Comparison of ENCODE assay signal across 17 cellular contexts in the genomic region with DNA sequence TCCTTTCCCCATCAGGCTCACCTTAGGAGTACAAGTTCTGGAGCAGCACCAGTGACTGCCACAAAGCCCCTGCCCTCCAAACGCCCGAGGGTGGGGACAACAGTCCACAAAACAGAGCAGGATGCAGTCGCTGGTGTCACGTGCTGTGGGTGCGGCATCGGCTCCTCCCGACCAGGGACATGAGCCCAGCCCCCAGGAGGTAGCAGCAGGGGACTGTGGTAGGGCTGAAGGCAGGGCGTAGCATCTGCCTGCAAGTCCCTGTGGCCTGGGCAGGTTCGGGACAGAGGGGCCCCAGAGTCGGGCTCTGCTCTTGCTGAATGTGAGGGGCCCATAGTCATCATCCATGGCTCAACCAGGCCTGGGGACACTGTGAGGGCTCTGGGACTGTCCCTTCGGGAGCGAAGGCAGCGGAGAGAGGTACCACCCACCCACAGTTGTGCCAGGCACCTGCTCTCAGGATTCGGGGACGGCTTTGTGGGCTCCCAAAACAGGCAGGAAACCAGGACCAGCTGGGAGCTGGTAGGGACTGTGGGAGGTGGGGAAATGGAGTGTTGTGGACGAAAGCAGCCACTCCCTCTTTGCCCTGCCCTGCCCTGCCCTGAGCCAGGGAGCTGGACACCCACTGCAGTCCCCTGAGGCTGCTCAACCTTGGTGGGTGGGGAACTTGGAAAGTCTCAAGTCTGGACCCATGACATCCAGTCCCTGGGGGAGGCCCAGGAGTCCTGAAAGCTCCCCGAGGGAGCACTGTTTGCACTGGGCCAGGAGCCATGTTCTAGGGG.
"Had no signal": no experiment of that assay in that cellular context is flagged by ENCODE, and none has a peak within 500 bp of the region (broad histone marks: within the 10 kb centered on the region; RNA-seq: fewer than 3 reads in every experiment).

No MANE protein-coding gene starts in this region.

- ATAC-seq: activated CD4-positive, alpha-beta T cell treated with anti-CD3 and anti-CD28 coated beads for 36 hours; activated CD8-positive, alpha-beta T cell treated with anti-CD3 and anti-CD28 coated beads for 36 hours; activated naive CD4-positive, alpha-beta T cell treated with anti-CD3 and anti-CD28 coated beads, Interleukin-2, amount 50 U/mL, for 72 hours; activated T-cell treated with anti-CD3 and anti-CD28 coated beads, Interleukin-2, amount 50 U/mL, for 72 hours; right cardiac atrium had no signal

- H3K27me3 Mint-ChIP-seq: activated CD4-positive, alpha-beta T cell treated with anti-CD3 and anti-CD28 coated beads for 36 hours; activated CD8-positive, alpha-beta T cell treated with anti-CD3 and anti-CD28 coated beads for 36 hours; progenitor cell of endocrine pancreas had no signal

- H3K27ac ChIP-seq: left ventricle myocardium inferior, tibial artery had no signal

- DNase-seq: activated CD4-positive, alpha-beta T cell treated with anti-CD3 and anti-CD28 coated beads for 36 hours; activated CD8-positive, alpha-beta memory T cell treated with anti-CD3 and anti-CD28 coated beads, Interleukin-2, amount 50 U/mL, for 48 hours; activated CD8-positive, alpha-beta T cell treated with anti-CD3 and anti-CD28 coated beads for 36 hours; activated gamma-delta T cell; activated T-cell treated with anti-CD3 and anti-CD28 coated beads, Interleukin-2, amount 50 U/mL, for 72 hours; left ventricle myocardium inferior; mesendoderm; occipital lobe; small intestine; T-helper 2 cell; tibial artery had no signal

- H3K27me3 ChIP-seq: tibial artery had no signal

- H3K27ac Mint-ChIP-seq: activated CD4-positive, alpha-beta T cell treated with anti-CD3 and anti-CD28 coated beads for 36 hours; activated CD8-positive, alpha-beta T cell treated with anti-CD3 and anti-CD28 coated beads for 36 hours; activated naive CD4-positive, alpha-beta T cell treated with anti-CD3 and anti-CD28 coated beads, Interleukin-2, amount 50 U/mL, for 72 hours; activated T-cell treated with anti-CD3 and anti-CD28 coated beads, Interleukin-2, amount 50 U/mL, for 72 hours; nephron; progenitor cell of endocrine pancreas had no signal

- H3K4me3 Mint-ChIP-seq: activated CD4-positive, alpha-beta T cell treated with anti-CD3 and anti-CD28 coated beads for 36 hours; activated CD8-positive, alpha-beta T cell treated with anti-CD3 and anti-CD28 coated beads for 36 hours; activated T-cell treated with anti-CD3 and anti-CD28 coated beads, Interleukin-2, amount 50 U/mL, for 72 hours had no signal

- FAIRE-seq: endometrium, islet of Langerhans, small intestine had no signal

- H3K4me3 ChIP-seq: left ventricle myocardium inferior, tibial artery had no signal
